Comparison of ENCODE assay signal across 9 cellular contexts in genomic region chr19:4379383-4380253, GRCh38.
A peak's percentile ranks its signal among the peaks of the same experiment; 100 is the strongest.
DNase-seq lines count a peak whose midpoint lies in the region; ATAC-seq and TF ChIP-seq lines count a peak whose summit lies in the region.
"Had no signal": no experiment of that assay in that cellular context is flagged by ENCODE, and none has a peak within 500 bp of the region (broad histone marks: within the 10 kb centered on the region; RNA-seq: fewer than 3 reads in every experiment).

No MANE protein-coding gene starts in this region.

- peaks cover 29 to 45% of the 10 kb centered on the region in 2 donors for H3K4me1 ChIP-seq in muscle layer of duodenum (ENCODE audit: control insufficient read depth in 1 of 2, insufficient read depth in 2 of 2, low read length in 2 of 2)

- H3K4me3 ChIP-seq in astrocyte of the spinal cord (ENCODE audit: low read depth, low read length): no peak overlapping the region
- H3K4me3 ChIP-seq in muscle layer of duodenum (ENCODE audit: low read depth in 1 of 2, low read length in 2 of 2): no peak overlapping the region
- H3K4me3 ChIP-seq: uterus had no signal

- H3K27ac ChIP-seq in muscle layer of duodenum (ENCODE audit: low read length): peak overlapping the region; percentile 31

- H3K27me3 ChIP-seq in muscle layer of duodenum (ENCODE audit: low read depth, low read length): no peaks in the 10 kb centered on the region
- H3K27me3 ChIP-seq: uterus had no signal

- H3K9me3 ChIP-seq in muscle layer of duodenum (ENCODE audit: control insufficient read depth in 1 of 2, low read length in 2 of 2): no peaks in the 10 kb centered on the region
- H3K9me3 ChIP-seq: uterus had no signal

- ATAC-seq in HG02884 (IDR thresholded peaks at IDR 0.05; ENCODE audit: unreplicated experiment): no peak
- ATAC-seq in HG02973 (IDR thresholded peaks at IDR 0.05; ENCODE audit: unreplicated experiment): no peak

- DNase-seq in EH (ENCODE audit: low read depth): peak; percentile 50
- DNase-seq in NAMALWA (ENCODE audit: low spot score): peak; percentile 31
- peak; percentile 33 for DNase-seq in astrocyte of the spinal cord (ENCODE audit: low read depth, low spot score)
- DNase-seq in AML-193 (lab: John Stamatoyannopoulos, UW): no peak
- DNase-seq in RKO (ENCODE audit: low spot score): no peak

- H3K36me3 ChIP-seq in muscle layer of duodenum (ENCODE audit: control insufficient read depth in 1 of 2, insufficient read depth in 2 of 2, low read length in 2 of 2): peaks cover 7 to 8% of the 10 kb centered on the region in 2 donors
- H3K36me3 ChIP-seq: uterus had no signal

- in situ Hi-C loops in astrocyte of the spinal cord (cut with HindIII; ENCODE audit: low sequenced_read_pairs): no loop called here

- no peak for TF ChIP-seq CTCF in astrocyte of the spinal cord (IDR thresholded peaks at IDR 0.05; ENCODE audit: low read depth, low read length)

Comparison
In these comparisons a context has a peak if more than half of its experiments do, and no peak if none do; other contexts are left out.
1. DNase-seq: peak in EH (single experiment), NAMALWA (single experiment) and astrocyte of the spinal cord (single experiment); none in AML-193 (0 of 2) and RKO (single experiment).